In the genomic region with DNA sequence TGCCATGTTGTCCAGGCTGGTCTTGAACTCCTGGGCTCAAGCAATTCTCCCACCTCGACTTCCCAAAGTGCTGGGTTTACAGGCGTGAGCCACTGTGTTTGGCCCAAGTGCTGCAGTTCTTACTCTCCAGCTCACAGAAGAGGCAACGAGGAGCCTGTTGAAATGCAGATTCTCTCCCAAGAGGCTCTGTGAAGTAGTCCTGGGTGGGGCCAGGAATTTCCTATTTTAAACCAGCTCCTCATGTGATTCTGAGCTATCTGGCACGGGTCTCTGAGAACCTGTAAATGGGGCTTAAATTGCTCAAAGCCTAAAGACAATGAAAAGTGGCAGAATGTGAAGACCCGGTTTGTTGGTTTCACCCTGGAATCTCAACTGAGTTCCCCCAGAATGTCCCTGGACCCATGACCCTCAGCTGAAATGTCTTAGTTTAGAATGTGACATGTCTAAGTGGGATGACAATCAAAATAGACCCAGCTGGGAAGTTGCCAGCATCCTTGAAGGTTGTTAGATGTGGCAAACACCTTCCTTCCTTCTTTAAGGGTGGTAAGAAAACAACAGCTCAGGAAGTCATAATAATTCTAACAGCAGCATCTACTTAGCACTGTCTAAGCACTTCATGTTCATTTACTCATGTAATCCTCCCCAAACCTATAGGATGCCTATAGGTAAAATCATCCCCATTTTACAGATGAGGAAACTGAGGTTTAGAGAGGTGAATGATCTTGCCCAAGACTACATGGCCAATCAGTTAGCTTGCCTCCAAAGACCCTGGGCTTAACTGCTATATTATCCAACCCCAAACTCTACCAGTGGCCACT, we compare ENCODE assay signal across 1 cellular context.
TF ChIP-seq lines count a peak whose summit lies in the region.

No MANE protein-coding gene starts in this region.

TF ChIP-seq in K562, 482 proteins besides CTCF, POLR2A, EP300 and RAD21 (continued from another document):
- TF ChIP-seq HDAC3 (IDR thresholded peaks at IDR 0.05; ENCODE audit: borderline replicate concordance, partially characterized antibody), result no peak
- peak; percentile 92 for TF ChIP-seq BCOR (IDR thresholded peaks at IDR 0.05)
- TF ChIP-seq TFE3 (CRISPR knock-in tag; IDR thresholded peaks at IDR 0.05), result no peak
- no peak for TF ChIP-seq ILK (tag; IDR thresholded peaks at IDR 0.05; ENCODE audit: borderline replicate concordance, low read depth)
- peak; percentile 35 for TF ChIP-seq PHF20 (IDR thresholded peaks at IDR 0.05; ENCODE audit: partially characterized antibody)
- no peak for TF ChIP-seq ZBTB49 (CRISPR knock-in tag; IDR thresholded peaks at IDR 0.05; ENCODE audit: borderline replicate concordance)
- TF ChIP-seq, protein P1, sequence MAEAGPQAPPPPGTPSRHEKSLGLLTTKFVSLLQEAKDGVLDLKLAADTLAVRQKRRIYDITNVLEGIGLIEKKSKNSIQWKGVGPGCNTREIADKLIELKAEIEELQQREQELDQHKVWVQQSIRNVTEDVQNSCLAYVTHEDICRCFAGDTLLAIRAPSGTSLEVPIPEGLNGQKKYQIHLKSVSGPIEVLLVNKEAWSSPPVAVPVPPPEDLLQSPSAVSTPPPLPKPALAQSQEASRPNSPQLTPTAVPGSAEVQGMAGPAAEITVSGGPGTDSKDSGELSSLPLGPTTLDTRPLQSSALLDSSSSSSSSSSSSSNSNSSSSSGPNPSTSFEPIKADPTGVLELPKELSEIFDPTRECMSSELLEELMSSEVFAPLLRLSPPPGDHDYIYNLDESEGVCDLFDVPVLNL (CRISPR knock-in tag; IDR thresholded peaks at IDR 0.05; ENCODE audit: low read depth), result no peak
- peak; percentile 97 for TF ChIP-seq RBM25 (IDR thresholded peaks at IDR 0.05; ENCODE audit: low read depth, low read length, severe bottlenecking)
- peak; percentile 59 to 72; a peak in 3 of 4 replicates for TF ChIP-seq KDM1A (IDR thresholded peaks at IDR 0.05)
- TF ChIP-seq ARID1B (IDR thresholded peaks at IDR 0.05), result no peak
- no peak for TF ChIP-seq ESRRA (IDR thresholded peaks at IDR 0.05; ENCODE audit: borderline replicate concordance, low read depth)
- TF ChIP-seq, protein P2, sequence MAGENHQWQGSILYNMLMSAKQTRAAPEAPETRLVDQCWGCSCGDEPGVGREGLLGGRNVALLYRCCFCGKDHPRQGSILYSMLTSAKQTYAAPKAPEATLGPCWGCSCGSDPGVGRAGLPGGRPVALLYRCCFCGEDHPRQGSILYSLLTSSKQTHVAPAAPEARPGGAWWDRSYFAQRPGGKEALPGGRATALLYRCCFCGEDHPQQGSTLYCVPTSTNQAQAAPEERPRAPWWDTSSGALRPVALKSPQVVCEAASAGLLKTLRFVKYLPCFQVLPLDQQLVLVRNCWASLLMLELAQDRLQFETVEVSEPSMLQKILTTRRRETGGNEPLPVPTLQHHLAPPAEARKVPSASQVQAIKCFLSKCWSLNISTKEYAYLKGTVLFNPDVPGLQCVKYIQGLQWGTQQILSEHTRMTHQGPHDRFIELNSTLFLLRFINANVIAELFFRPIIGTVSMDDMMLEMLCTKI (IDR thresholded peaks at IDR 0.05; ENCODE audit: partially characterized antibody), result no peak
- no peak for TF ChIP-seq ZNF778 (CRISPR knock-in tag; IDR thresholded peaks at IDR 0.05)
- TF ChIP-seq CBX1 (IDR thresholded peaks at IDR 0.05; ENCODE audit: low read depth), result peak; percentile 69; the same call in 1 of the 2 replicates
- no peak for TF ChIP-seq CEBPZ (IDR thresholded peaks at IDR 0.05; ENCODE audit: borderline replicate concordance, low read depth, low read length)
